Comparison of ENCODE assay signal across 8 cellular contexts in genomic region chr6:11538799-11539468, GRCh38. TPM values are rescaled to one million over a fixed set of nuclear protein-coding genes. Genes with fewer than 3 reads are reported as not detected.
DNase-seq lines count a peak whose midpoint lies in the region; ATAC-seq, FAIRE-seq and TF ChIP-seq lines count a peak whose summit lies in the region.

No MANE protein-coding gene starts in this region.

- no peaks in the 10 kb centered on the region for H3K36me3 Mint-ChIP-seq in chondrocyte (ENCODE audit: low read depth)

- no peak overlapping the region for H2AFZ ChIP-seq in neuron (ENCODE audit: low read depth, low read length)

- no peaks in the 10 kb centered on the region for H3K36me3 ChIP-seq in neuron (ENCODE audit: insufficient read depth, low read length)

- H3K4me3 ChIP-seq in neuron (ENCODE audit: low read length) = peak overlapping the region; percentile 72

- no peak for FAIRE-seq in GM19239 (lab: Jason Lieb, UNC)

- peak; percentile 42 for DNase-seq in DMS114 treated with DMSO at 0.1 percent for 48 hours (lab: John Stamatoyannopoulos, UW; ENCODE audit: unreplicated experiment)
- DNase-seq in NCI-H146 treated with DMSO at 0.1 percent for 48 hours (lab: John Stamatoyannopoulos, UW; ENCODE audit: unreplicated experiment) = peak; percentile 61
- no peak for DNase-seq in chondrocyte (ENCODE audit: low spot score)
- no peak for DNase-seq in NCI-H2107 (lab: John Stamatoyannopoulos, UW)
- no peak for DNase-seq in GM19239 (ENCODE audit: insufficient read length, low spot score)

- no peaks in the 10 kb centered on the region for H3K27me3 Mint-ChIP-seq in chondrocyte (ENCODE audit: low read depth)

- peak overlapping the region; percentile 74 for H3K4me3 Mint-ChIP-seq in chondrocyte (ENCODE audit: unreplicated experiment)

- no peaks in the 10 kb centered on the region for H3K27me3 ChIP-seq in neuron (ENCODE audit: insufficient read depth, low read length)

- peak overlapping the region; percentile 36 for H3K27ac Mint-ChIP-seq in chondrocyte (ENCODE audit: unreplicated experiment)

- H3K9me3 Mint-ChIP-seq in chondrocyte (ENCODE audit: low read depth) = no peaks in the 10 kb centered on the region

- TF ChIP-seq CTCF in chondrocyte (IDR thresholded peaks at IDR 0.05) = no peak

- H3K4me1 Mint-ChIP-seq in chondrocyte (ENCODE audit: low read depth) = peaks cover 21% of the 10 kb centered on the region

- peaks cover 21% of the 10 kb centered on the region for H3K4me1 ChIP-seq in neuron (ENCODE audit: insufficient read depth, low read length)

- no peaks in the 10 kb centered on the region for H3K9me3 ChIP-seq in neuron (ENCODE audit: low read length)

- ATAC-seq in GM18502 (IDR thresholded peaks at IDR 0.05; ENCODE audit: poor library complexity, unreplicated experiment) (no peak), GM18867 (IDR thresholded peaks at IDR 0.05; ENCODE audit: unreplicated experiment) (no peak)

RNA-seq across cellular contexts. Expression of gene TMEM170B, which starts 1.4 kb away (rescaled TPM):
- 3.6 to 5.1 TPM (median 3.9 TPM) in 3 replicates for total RNA-seq in chondrocyte

Comparison
In these comparisons a context has a peak if more than half of its experiments do, and no peak if none do; other contexts are left out.
1. DNase-seq: peak in DMS114 treated with DMSO at 0.1 percent for 48 hours (single experiment) and NCI-H146 treated with DMSO at 0.1 percent for 48 hours (single experiment); none in chondrocyte (single experiment), NCI-H2107 (single experiment) and GM19239 (single experiment).